In genomic region chr17:60176763-60177162, GRCh38 we compare ENCODE assay signal across 3 cellular contexts. TPM values are rescaled to one million over a fixed set of nuclear protein-coding genes. Genes with fewer than 3 reads are reported as not detected.
"Had no signal": no experiment of that assay in that cellular context is flagged by ENCODE, and none has a peak within 500 bp of the region (broad histone marks: within the 10 kb centered on the region; RNA-seq: fewer than 3 reads in every experiment).

No MANE protein-coding gene starts in this region.

RNA-seq across cellular contexts. Expression of gene CA4, which starts 27.0 kb away (rescaled TPM):
- total RNA-seq: kidney epithelial cell, mesothelial cell of epicardium, mononuclear cell had no signal
